Comparison of ENCODE assay signal across 24 cellular contexts in genomic region chr19:4571305-4571917, GRCh38. TPM values are rescaled to one million over a fixed set of nuclear protein-coding genes. Genes with fewer than 3 reads are reported as not detected.
"Had no signal": no experiment of that assay in that cellular context is flagged by ENCODE, and none has a peak within 500 bp of the region (broad histone marks: within the 10 kb centered on the region; RNA-seq: fewer than 3 reads in every experiment).

No MANE protein-coding gene starts in this region.

- H3K4me3 Mint-ChIP-seq: activated naive CD8-positive, alpha-beta T cell treated with anti-CD3 and anti-CD28 coated beads for 36 hours; activated T-cell treated with anti-CD3 and anti-CD28 coated beads, Interleukin-2, amount 50 U/mL, for 4 hours; nephron progenitor cell; stimulated activated memory B cell treated with anti-CD40 and anti-IgM and Interleukin-4, amounts not matched to agents 10 μg/mL and 1 μg/mL and 100 μg/mL, for 72 hours had no signal

- H3K9me3 ChIP-seq: transverse colon had no signal

- H3K36me3 ChIP-seq: transverse colon had no signal

- H3K36me3 Mint-ChIP-seq: activated naive CD8-positive, alpha-beta T cell treated with anti-CD3 and anti-CD28 coated beads for 36 hours; stimulated activated memory B cell treated with anti-CD40 and anti-IgM and Interleukin-4, amounts not matched to agents 10 μg/mL and 1 μg/mL and 100 μg/mL, for 72 hours had no signal

- ATAC-seq: activated T-cell treated with anti-CD3 and anti-CD28 coated beads, Interleukin-2, amount 50 U/mL, for 4 hours; foreskin keratinocyte; sciatic nerve; stimulated activated memory B cell treated with anti-CD40 and anti-IgM and Interleukin-4, amounts not matched to agents 10 μg/mL and 1 μg/mL and 100 μg/mL, for 72 hours had no signal

- H3K4me1 Mint-ChIP-seq: activated naive CD8-positive, alpha-beta T cell treated with anti-CD3 and anti-CD28 coated beads for 36 hours had no signal

- H3K27ac ChIP-seq: foreskin keratinocyte, transverse colon had no signal

- H3K27ac Mint-ChIP-seq: activated naive CD8-positive, alpha-beta T cell treated with anti-CD3 and anti-CD28 coated beads for 36 hours; nephron progenitor cell; stimulated activated memory B cell treated with anti-CD40 and anti-IgM and Interleukin-4, amounts not matched to agents 10 μg/mL and 1 μg/mL and 100 μg/mL, for 72 hours had no signal

- H3K4me1 ChIP-seq: transverse colon had no signal

- DNase-seq: activated CD4-positive, alpha-beta T cell treated with anti-CD3 and anti-CD28 coated beads for 1 hour; activated CD4-positive, alpha-beta T cell treated with anti-CD3 and anti-CD28 coated beads, Interleukin-2, amount 50 U/mL, for 4 hours; activated CD8-positive, alpha-beta memory T cell treated with anti-CD3 and anti-CD28 coated beads, Interleukin-2, amount 50 U/mL, for 48 hours; activated naive CD4-positive, alpha-beta T cell treated with Interleukin-2 at 50 U/mL for 16 hours; activated naive CD8-positive, alpha-beta T cell treated with anti-CD3 and anti-CD28 coated beads for 36 hours; activated T-cell treated with anti-CD3 and anti-CD28 coated beads, Interleukin-2, amount 50 U/mL, for 4 hours; central memory CD4-positive, alpha-beta T cell; dermis blood vessel endothelial cell; effector CD8-positive, alpha-beta T cell; erythroblast; foreskin keratinocyte; nephron progenitor cell; nucleus accumbens; small intestine; stimulated activated CD4-positive, alpha-beta T cell treated with anti-CD3 and anti-CD28 coated beads, Interleukin-2, amount 100 ng/mL, for 24 hours; T-helper 9 cell; transverse colon had no signal

- H3K9me3 Mint-ChIP-seq: activated naive CD8-positive, alpha-beta T cell treated with anti-CD3 and anti-CD28 coated beads for 36 hours; activated T-cell treated with anti-CD3 and anti-CD28 coated beads, Interleukin-2, amount 50 U/mL, for 4 hours; nephron progenitor cell; stimulated activated memory B cell treated with anti-CD40 and anti-IgM and Interleukin-4, amounts not matched to agents 10 μg/mL and 1 μg/mL and 100 μg/mL, for 72 hours had no signal

- H3K4me3 ChIP-seq: transverse colon had no signal

- FAIRE-seq: astrocyte, small intestine, urothelium cell line had no signal

- H3K27me3 ChIP-seq: foreskin keratinocyte had no signal

RNA-seq across cellular contexts. Expression of gene SEMA6B, which starts 11.9 kb away (rescaled TPM):
- total RNA-seq: activated CD8-positive, alpha-beta memory T cell treated with anti-CD3 and anti-CD28 coated beads for 36 hours; activated naive CD8-positive, alpha-beta T cell treated with anti-CD3 and anti-CD28 coated beads for 36 hours had no signal

RNA-seq across cellular contexts. Expression of gene LRG1, which starts 31.6 kb away (rescaled TPM):
- total RNA-seq: fibroblast of lung had no signal

RNA-seq across cellular contexts. Expression of gene PLIN5, which starts 36.4 kb away (rescaled TPM):
- total RNA-seq: activated CD8-positive, alpha-beta memory T cell treated with anti-CD3 and anti-CD28 coated beads for 36 hours; astrocyte; fibroblast of lung; foreskin keratinocyte; myocyte had no signal
- polyA plus RNA-seq: fibroblast of lung, foreskin keratinocyte had no signal

RNA-seq across cellular contexts. Expression of gene PLIN4, which starts 53.1 kb away (rescaled TPM):
- total RNA-seq: activated CD8-positive, alpha-beta memory T cell treated with anti-CD3 and anti-CD28 coated beads for 36 hours; activated naive CD8-positive, alpha-beta T cell treated with anti-CD3 and anti-CD28 coated beads for 36 hours had no signal
